ENCODE assay signal across 8 cellular contexts in genomic region chr12:57726151-57726883, GRCh38. TPM values are rescaled to one million over a fixed set of nuclear protein-coding genes. Genes with fewer than 3 reads are reported as not detected.
DNase-seq lines count a peak whose midpoint lies in the region; ATAC-seq and TF ChIP-seq lines count a peak whose summit lies in the region.

No MANE protein-coding gene starts in this region.

- peak overlapping the region; percentile 68; the same call in 1 of the 2 replicates for H2BK120ac ChIP-seq in IMR-90 (ENCODE audit: low read depth, low read length)

- H3K27me3 ChIP-seq in IMR-90 (ENCODE audit: control insufficient read depth, insufficient read depth, low read length), result peaks cover 5% of the 10 kb centered on the region; the same call in 1 of the 2 replicates

- peak overlapping the region; percentile 100 for H2AFZ ChIP-seq in IMR-90 (replicated peaks; ENCODE audit: low read length, poor library complexity)

- no peaks in the 10 kb centered on the region for H3K27me3 Mint-ChIP-seq in dendritic cell treated with granulocyte-macrophage colony-stimulating factor and Interleukin-4, amounts not matched to agents 40 ng/mL and 50 ng/mL, for 4 days

- peaks cover 8% of the 10 kb centered on the region for H3K9me3 Mint-ChIP-seq in dendritic cell treated with granulocyte-macrophage colony-stimulating factor and Interleukin-4, amounts not matched to agents 40 ng/mL and 50 ng/mL, for 4 days

- no peak overlapping the region for H2BK20ac ChIP-seq in IMR-90 (ENCODE audit: low read depth, low read length)

- ATAC-seq in IMR-90 (ENCODE audit: low read depth) (peak; percentile 93), left colon (peak; percentile 86)
- peak; percentile 20 for ATAC-seq in stimulated activated naive CD8-positive, alpha-beta T cell treated with anti-CD3 and anti-CD28 coated beads, Interleukin-15, Interleukin-2, amounts not matched to agents 100 U/mL and 50 U/mL, for 24 hours

- H3K79me1 ChIP-seq in IMR-90 (ENCODE audit: low read depth in 1 of 2, low read length in 2 of 2), result peaks cover 0 to 17% of the 10 kb centered on the region in 2 experiments; a peak in 1 of 4 replicates

- peak overlapping the region; percentile 92 for H3K9ac ChIP-seq in IMR-90 (ENCODE audit: low read depth, low read length)

- H3K4me1 Mint-ChIP-seq in dendritic cell treated with granulocyte-macrophage colony-stimulating factor and Interleukin-4, amounts not matched to agents 40 ng/mL and 50 ng/mL, for 4 days (ENCODE audit: low read depth), result no peaks in the 10 kb centered on the region

- H3K4me3 ChIP-seq in IMR-90 (ENCODE audit: insufficient read depth, low read depth, low read length), result peak overlapping the region; percentile 70

- H2AK9ac ChIP-seq in IMR-90 (replicated peaks; ENCODE audit: low read depth, low read length, poor library complexity), result peak overlapping the region; percentile 99

- H3K4me2 ChIP-seq in IMR-90 (ENCODE audit: low read depth, low read length), result peak overlapping the region; percentile 79

- intact Hi-C loops in IMR-90 (cut with micrococcal nuclease) (no loop called here), left colon (cut with DNase I, micrococcal nuclease) (no loop called here)
- intact Hi-C loops in dendritic cell treated with granulocyte-macrophage colony-stimulating factor and Interleukin-4, amounts not matched to agents 40 ng/mL and 50 ng/mL, for 4 days (cut with micrococcal nuclease), result no loop called here

- H3K14ac ChIP-seq in IMR-90 (replicated peaks; ENCODE audit: low read depth, low read length), result peak overlapping the region; percentile 100

- peak overlapping the region; percentile 33 for H3K27ac Mint-ChIP-seq in dendritic cell treated with granulocyte-macrophage colony-stimulating factor and Interleukin-4, amounts not matched to agents 40 ng/mL and 50 ng/mL, for 4 days

- peak overlapping the region; percentile 95 to 96 for H4K8ac ChIP-seq in IMR-90 (ENCODE audit: low read depth in 2 of 2, low read length in 2 of 2)

- peaks cover 6% of the 10 kb centered on the region; the same call in 1 of the 2 replicates for H3K36me3 ChIP-seq in IMR-90 (ENCODE audit: control insufficient read depth, insufficient read depth, low read length)

- H2BK5ac ChIP-seq in IMR-90 (ENCODE audit: low read depth, low read length, poor library complexity, severe bottlenecking), result peak overlapping the region; percentile 74

- H3K4ac ChIP-seq in IMR-90 (ENCODE audit: low read depth, low read length), result peak overlapping the region; percentile 97

- H2AK5ac ChIP-seq in IMR-90 (ENCODE audit: low read depth, low read length), result peak overlapping the region; percentile 90; the same call in 1 of the 2 replicates

- H3K36me3 Mint-ChIP-seq in dendritic cell treated with granulocyte-macrophage colony-stimulating factor and Interleukin-4, amounts not matched to agents 40 ng/mL and 50 ng/mL, for 4 days (ENCODE audit: low read depth), result peaks cover 60% of the 10 kb centered on the region

- peak overlapping the region; percentile 80 for H3K27ac ChIP-seq in IMR-90 (ENCODE audit: insufficient read depth, low read length)

- peak overlapping the region; percentile 89; the same call in 2 of the 3 replicates for H2BK15ac ChIP-seq in IMR-90 (ENCODE audit: low read depth, low read length)

- peak overlapping the region; percentile 60 for H3K4me3 Mint-ChIP-seq in dendritic cell treated with granulocyte-macrophage colony-stimulating factor and Interleukin-4, amounts not matched to agents 40 ng/mL and 50 ng/mL, for 4 days

- H3K18ac ChIP-seq in IMR-90 (ENCODE audit: low read depth, low read length), result peak overlapping the region; percentile 65

- 3% methylated on average over 45 of the region's 79 CpGs; no CpG with 5 or more reads in 1 of the 2 experiments for WGBS in IMR-90 (ENCODE audit: extremely low coverage in 2 of 2, insufficient read length in 1 of 2), 2 experiments

- peaks cover 9% of the 10 kb centered on the region; the same call in 1 of the 2 replicates for H4K20me1 ChIP-seq in IMR-90 (ENCODE audit: insufficient read depth, low read length)

- peaks cover 6% of the 10 kb centered on the region; the same call in 1 of the 2 replicates for H3K9me1 ChIP-seq in IMR-90 (ENCODE audit: insufficient read depth, low read length)

- DNase-seq in DMS79 treated with DMSO at 0.1 percent for 48 hours (lab: John Stamatoyannopoulos, UW) (peak; percentile 63), IMR-90 (peak; percentile 76), RPMI7951 (ENCODE audit: low read depth) (peak; percentile 83), left colon (peak; percentile 78 to 87), SKM-1 (lab: John Stamatoyannopoulos, UW; ENCODE audit: unreplicated experiment) (no peak), NOMO-1 treated with DMSO at 0.1 percent for 48 hours (lab: John Stamatoyannopoulos, UW; ENCODE audit: unreplicated experiment) (no peak)
- peak; percentile 45 for DNase-seq in stimulated activated naive CD8-positive, alpha-beta T cell treated with anti-CD3 and anti-CD28 coated beads, Interleukin-15, Interleukin-2, amounts not matched to agents 100 U/mL and 50 U/mL, for 24 hours

- in situ Hi-C loops in IMR-90 (cut with MboI; ENCODE audit: low sequenced_read_pairs), result no loop called here

- CTCF ChIA-PET in IMR-90 (lab: Yijun Ruan, JAX), result interaction anchor here (1.1 to 1.2 kb wide), 3 partner anchors 10 to 33 kb away, joined by 3 to 4 read pairs (median 3); partner anchors contain the start of gene OS9

- H3K56ac ChIP-seq in IMR-90 (ENCODE audit: extremely low read depth, insufficient read depth, low read length), result peak overlapping the region; percentile 93

- H3K9me3 ChIP-seq in IMR-90 (ENCODE audit: control insufficient read depth, insufficient read depth, low read length), result no peaks in the 10 kb centered on the region

- 0 out of 2 replicates have a peak, but pooled peaks cover 4% of the 10 kb centered on the region for H3K4me1 ChIP-seq in IMR-90 (ENCODE audit: control insufficient read depth, insufficient read depth, low read length)

- TF ChIP-seq RAD21 in IMR-90 (IDR thresholded peaks at IDR 0.05; ENCODE audit: low read length), result peak; percentile 57

- TF ChIP-seq CTCF in IMR-90 (conservative IDR thresholded peaks at IDR 0.05; ENCODE audit: low read depth, low read length), result peak; percentile 85

- BruUV-seq in IMR-90 (replicated peaks; lab: Mats Ljungman, UMichigan), result no TSS peak

- dilution Hi-C loops in IMR-90 (cut with HindIII; ENCODE audit: low sequenced_read_pairs, unreplicated experiment), result no loop called here

- H3K23ac ChIP-seq in IMR-90 (ENCODE audit: low read depth, low read length), result peak overlapping the region; percentile 92

- H4K91ac ChIP-seq in IMR-90 (ENCODE audit: insufficient read depth, low read depth, low read length), result peak overlapping the region; percentile 98

- peak overlapping the region; percentile 90 for H4K5ac ChIP-seq in IMR-90 (ENCODE audit: low read depth, low read length)

- TF ChIP-seq POLR2A in IMR-90 (IDR thresholded peaks at IDR 0.05; ENCODE audit: low read depth, low read length), result no peak; the same call in none of the 2 replicates

- POLR2A ChIA-PET in IMR-90 (lab: Charles Lee; ENCODE audit: unreplicated experiment), result interaction anchor here (0.6 to 1.2 kb wide), 2 partner anchors 9 to 18 kb away, joined by 3 to 5 read pairs; partner anchors contain the start of gene TSPAN31

TF ChIP-seq in IMR-90, 13 proteins besides CTCF, POLR2A, EP300 and RAD21 (continues in another document):
- TF ChIP-seq MAFK (IDR thresholded peaks at IDR 0.05; ENCODE audit: low read depth, low read length) (no peak), SMC3 (IDR thresholded peaks at IDR 0.05; ENCODE audit: low read depth, low read length) (peak; percentile 52), MAZ (IDR thresholded peaks at IDR 0.05; ENCODE audit: borderline replicate concordance, low read depth, low read length) (peak; percentile 16; the same call in 1 of the 2 replicates), BHLHE40 (IDR thresholded peaks at IDR 0.05; ENCODE audit: low read depth, low read length) (peak; percentile 67), RCOR1 (IDR thresholded peaks at IDR 0.05; ENCODE audit: insufficient replicate concordance, low read length) (peak; percentile 18), MXI1 (IDR thresholded peaks at IDR 0.05; ENCODE audit: borderline replicate concordance, low read depth, low read length) (peak; percentile 59)

RNA-seq across cellular contexts. Expression of gene AGAP2, which starts 12.2 kb away (rescaled TPM):
- total RNA-seq in IMR-90 (2012; rRNA removed), result 0.18 and 0.28 TPM in 2 replicates
- polyA plus RNA-seq in IMR-90 (2012; rRNA removed), result 0.03 and 0.07 TPM in 2 replicates
- polyA plus RNA-seq in IMR-90 (2012; cell fraction: cytosol; rRNA removed), result 0.09 and 0.10 TPM in 2 replicates
- 0.55 and 0.88 TPM in 2 replicates for polyA plus RNA-seq in IMR-90 (2012; cell fraction: nucleus; rRNA removed; ENCODE audit: low replicate concordance)
- total RNA-seq in RPMI7951 (2014; rRNA removed; shearing (Covaris generic)), result 0.20 and 0.72 TPM in 2 replicates
- 1 to 10 TPM in 1 of 2 donors, under 1 TPM in 1; 0.92 to 1.5 TPM for total RNA-seq in left colon

RNA-seq across cellular contexts. Expression of gene TSPAN31, which starts 18.5 kb away (rescaled TPM):
- total RNA-seq in IMR-90 (2012; rRNA removed), result 51.1 and 71.2 TPM in 2 replicates
- 9.9 and 12.3 TPM in 2 replicates for polyA plus RNA-seq in IMR-90 (2012; rRNA removed)
- polyA plus RNA-seq in IMR-90 (2012; cell fraction: cytosol; rRNA removed), result 22.4 and 46.8 TPM in 2 replicates
- 23.3 and 27.2 TPM in 2 replicates for polyA plus RNA-seq in IMR-90 (2012; cell fraction: nucleus; rRNA removed; ENCODE audit: low replicate concordance)
- 39.2 and 42.1 TPM in 2 replicates for total RNA-seq in RPMI7951 (2014; rRNA removed; shearing (Covaris generic))
- 10 to 100 TPM; 28.9 to 40.6 TPM for total RNA-seq in left colon

RNA-seq across cellular contexts. Expression of gene CDK4, which starts 25.8 kb away (rescaled TPM):
- total RNA-seq in IMR-90 (2012; rRNA removed) (239 and 297 TPM in 2 replicates), left colon (10 to 100 TPM; 38.4 to 46.0 TPM)
- polyA plus RNA-seq in IMR-90 (2012; rRNA removed), result 252 and 261 TPM in 2 replicates
- 201 and 295 TPM in 2 replicates for polyA plus RNA-seq in IMR-90 (2012; cell fraction: cytosol; rRNA removed)
- polyA plus RNA-seq in IMR-90 (2012; cell fraction: nucleus; rRNA removed; ENCODE audit: low replicate concordance), result 85.8 and 86.8 TPM in 2 replicates
- 232 and 269 TPM in 2 replicates for total RNA-seq in RPMI7951 (2014; rRNA removed; shearing (Covaris generic))

RNA-seq across cellular contexts. Expression of gene MARCHF9, which starts 28.6 kb away (rescaled TPM):
- total RNA-seq in IMR-90 (2012; rRNA removed) (1.1 TPM in 2 replicates), left colon (10 to 100 TPM; 12.2 to 13.1 TPM)
- polyA plus RNA-seq in IMR-90 (2012; rRNA removed), result 4.7 and 5.4 TPM in 2 replicates
- polyA plus RNA-seq in IMR-90 (2012; cell fraction: cytosol; rRNA removed), result 3.6 and 5.6 TPM in 2 replicates
- polyA plus RNA-seq in IMR-90 (2012; cell fraction: nucleus; rRNA removed; ENCODE audit: low replicate concordance), result 8.1 and 11.9 TPM in 2 replicates
- total RNA-seq in RPMI7951 (2014; rRNA removed; shearing (Covaris generic)), result 3.0 and 4.2 TPM in 2 replicates

RNA-seq across cellular contexts. Expression of gene OS9, which starts 32.4 kb away (rescaled TPM):
- total RNA-seq in IMR-90 (2012; rRNA removed) (159 and 182 TPM in 2 replicates), left colon (100 to 1,000 TPM; 310 to 322 TPM)
- polyA plus RNA-seq in IMR-90 (2012; rRNA removed), result 188 and 272 TPM in 2 replicates
- polyA plus RNA-seq in IMR-90 (2012; cell fraction: cytosol; rRNA removed), result 327 and 430 TPM in 2 replicates
- polyA plus RNA-seq in IMR-90 (2012; cell fraction: nucleus; rRNA removed; ENCODE audit: low replicate concordance), result 286 and 406 TPM in 2 replicates
- 152 and 183 TPM in 2 replicates for total RNA-seq in RPMI7951 (2014; rRNA removed; shearing (Covaris generic))

Comparison
In these comparisons a context has a peak if more than half of its experiments do, and no peak if none do; other contexts are left out.
1. DNase-seq: peak in DMS79 treated with DMSO at 0.1 percent for 48 hours (single experiment), IMR-90 (single experiment), RPMI7951 (single experiment), left colon (2 of 2) and stimulated activated naive CD8-positive, alpha-beta T cell treated with anti-CD3 and anti-CD28 coated beads, Interleukin-15, Interleukin-2, amounts not matched to agents 100 U/mL and 50 U/mL, for 24 hours (single experiment); none in SKM-1 (single experiment) and NOMO-1 treated with DMSO at 0.1 percent for 48 hours (single experiment).
2. ATAC-seq: peak in every context shown above with its lines; median percentile 93 in IMR-90; 86 in left colon; 20 in stimulated activated naive CD8-positive, alpha-beta T cell treated with anti-CD3 and anti-CD28 coated beads, Interleukin-15, Interleukin-2, amounts not matched to agents 100 U/mL and 50 U/mL, for 24 hours.